38 cellular contexts compared by ENCODE assay signal in genomic region chr12:57366315-57366714, GRCh38.
"Had no signal": no experiment of that assay in that cellular context is flagged by ENCODE, and none has a peak within 500 bp of the region (broad histone marks: within the 10 kb centered on the region; RNA-seq: fewer than 3 reads in every experiment).

No MANE protein-coding gene starts in this region.

- H3K27ac ChIP-seq: adrenal gland, ascending aorta, brain microvascular endothelial cell, breast epithelium, cardiac muscle cell had no signal

- H3K4me1 Mint-ChIP-seq: activated naive CD4-positive, alpha-beta T cell treated with anti-CD3 and anti-CD28 coated beads, Interleukin-2, amount 10 ng/mL, durations not matched to agents 7 days and 5 days; activated naive CD8-positive, alpha-beta T cell treated with anti-CD3 and anti-CD28 coated beads for 36 hours; activated T-helper 17 cell treated with anti-CD3 and anti-CD28 coated beads, Interleukin-2, amount 50 U/mL, for 72 hours; brain had no signal

- H3K27me3 Mint-ChIP-seq: activated naive CD4-positive, alpha-beta T cell treated with anti-CD3 and anti-CD28 coated beads, Interleukin-2, amount 10 ng/mL, durations not matched to agents 7 days and 5 days; activated naive CD4-positive, alpha-beta T cell treated with anti-CD3 and anti-CD28 coated beads, Interleukin-2, amount 50 U/mL, for 24 hours; activated naive CD8-positive, alpha-beta T cell; activated naive CD8-positive, alpha-beta T cell treated with anti-CD3 and anti-CD28 coated beads for 36 hours; activated naive CD8-positive, alpha-beta T cell treated with anti-CD3 and anti-CD28 coated beads, Interleukin-2, amount 10 ng/mL, durations not matched to agents 7 days and 5 days; activated naive CD8-positive, alpha-beta T cell treated with anti-CD3 and anti-CD28 coated beads, Interleukin-2, amount 50 U/mL, for 24 hours; activated T-cell treated with anti-CD3 and anti-CD28 coated beads, Interleukin-2, amount 50 U/mL, for 24 hours; activated T-helper 17 cell treated with anti-CD3 and anti-CD28 coated beads, Interleukin-2, amount 50 U/mL, for 72 hours; brain; central memory CD8-positive, alpha-beta T cell had no signal

- H3K4me1 ChIP-seq: breast epithelium had no signal

- H3K36me3 ChIP-seq: adrenal gland, ascending aorta, brain microvascular endothelial cell, breast epithelium, cardiac muscle cell had no signal

- DNase-seq: activated effector memory CD4-positive, alpha-beta T cell treated with anti-CD3 and anti-CD28 coated beads, Interleukin-2, amount 50 U/mL, for 16 hours; activated effector memory CD4-positive, alpha-beta T cell treated with Interleukin-2 at 50 U/mL for 16 hours; activated gamma-delta T cell; activated gamma-delta T cell treated with Interleukin-2 at 50 U/mL for 16 hours; activated naive CD4-positive, alpha-beta T cell; activated naive CD4-positive, alpha-beta T cell treated with anti-CD3 and anti-CD28 coated beads for 36 hours; activated naive CD4-positive, alpha-beta T cell treated with anti-CD3 and anti-CD28 coated beads, Interleukin-2, amount 10 ng/mL, durations not matched to agents 7 days and 5 days; activated naive CD4-positive, alpha-beta T cell treated with anti-CD3 and anti-CD28 coated beads, Interleukin-2, amount 50 U/mL, for 16 hours; activated naive CD4-positive, alpha-beta T cell treated with Interleukin-2 at 50 U/mL for 16 hours; activated naive CD8-positive, alpha-beta T cell treated with anti-CD3 and anti-CD28 coated beads for 36 hours; activated naive CD8-positive, alpha-beta T cell treated with anti-CD3 and anti-CD28 coated beads, Interleukin-2, amount 10 ng/mL, durations not matched to agents 7 days and 5 days; activated naive CD8-positive, alpha-beta T cell treated with anti-CD3 and anti-CD28 coated beads, Interleukin-2, amount 50 U/mL, for 24 hours; activated T-cell treated with anti-CD3 and anti-CD28 coated beads, Interleukin-2, amount 50 U/mL, for 1 hour; activated T-cell treated with anti-CD3 and anti-CD28 coated beads, Interleukin-2, amount 50 U/mL, for 24 hours; activated T-cell treated with anti-CD3 and anti-CD28 coated beads, Interleukin-2, amount 50 U/mL, for 4 hours; activated T-cell treated with anti-CD3 and anti-CD28 coated beads, Interleukin-2, amount 50 U/mL, for 48 hours; activated T-cell treated with anti-CD3 and anti-CD28 coated beads, Interleukin-2, amount 50 U/mL, for 72 hours; adrenal gland; amniotic stem cell; amygdala; anterior cingulate cortex; aorta; body of pancreas; brain microvascular endothelial cell; caudate nucleus; central memory CD4-positive, alpha-beta T cell; cerebellar nuclear complex had no signal

- H3K9me3 Mint-ChIP-seq: activated naive CD4-positive, alpha-beta T cell treated with anti-CD3 and anti-CD28 coated beads, Interleukin-2, amount 50 U/mL, for 24 hours; central memory CD8-positive, alpha-beta T cell had no signal

- H3K27ac Mint-ChIP-seq: activated naive CD4-positive, alpha-beta T cell treated with anti-CD3 and anti-CD28 coated beads for 36 hours; activated naive CD4-positive, alpha-beta T cell treated with anti-CD3 and anti-CD28 coated beads, Interleukin-2, amount 10 ng/mL, durations not matched to agents 7 days and 5 days; activated naive CD4-positive, alpha-beta T cell treated with anti-CD3 and anti-CD28 coated beads, Interleukin-2, amount 50 U/mL, for 24 hours; activated naive CD4-positive, alpha-beta T cell treated with anti-CD3 and anti-CD28 coated beads, Interleukin-2, amount 50 U/mL, for 72 hours; activated naive CD8-positive, alpha-beta T cell; activated naive CD8-positive, alpha-beta T cell treated with anti-CD3 and anti-CD28 coated beads for 36 hours; activated naive CD8-positive, alpha-beta T cell treated with anti-CD3 and anti-CD28 coated beads, Interleukin-2, amount 10 ng/mL, durations not matched to agents 7 days and 5 days; activated naive CD8-positive, alpha-beta T cell treated with anti-CD3 and anti-CD28 coated beads, Interleukin-2, amount 50 U/mL, for 24 hours; activated T-cell treated with anti-CD3 and anti-CD28 coated beads, Interleukin-2, amount 50 U/mL, for 24 hours; activated T-cell treated with anti-CD3 and anti-CD28 coated beads, Interleukin-2, amount 50 U/mL, for 72 hours; activated T-helper 1 cell treated with anti-CD3 and anti-CD28 coated beads, Interleukin-12 subunit alpha, Interleukin-12 subunit beta, Interleukin-2, Interleukin-4 antibody, amounts not matched to agents 30 ng/mL and 10 ng/mL and 1 ng/mL, durations not matched to agents 14 hours and 24 hours and 36 hours; activated T-helper 2 cell treated with anti-CD3 and anti-CD28 coated beads, Interferon-gamma antibody, Interleukin-2, Interleukin-4, amounts not matched to agents 10 μg/mL and 5 μg/mL and 100 μg/mL, durations not matched to agents 14 hours and 24 hours and 36 hours; brain had no signal

- H3K4me3 Mint-ChIP-seq: activated naive CD4-positive, alpha-beta T cell treated with anti-CD3 and anti-CD28 coated beads for 36 hours; activated naive CD4-positive, alpha-beta T cell treated with anti-CD3 and anti-CD28 coated beads, Interleukin-2, amount 10 ng/mL, durations not matched to agents 7 days and 5 days; activated naive CD4-positive, alpha-beta T cell treated with anti-CD3 and anti-CD28 coated beads, Interleukin-2, amount 50 U/mL, for 24 hours; activated naive CD8-positive, alpha-beta T cell; activated naive CD8-positive, alpha-beta T cell treated with anti-CD3 and anti-CD28 coated beads for 36 hours; activated naive CD8-positive, alpha-beta T cell treated with anti-CD3 and anti-CD28 coated beads, Interleukin-2, amount 10 ng/mL, durations not matched to agents 7 days and 5 days; activated naive CD8-positive, alpha-beta T cell treated with anti-CD3 and anti-CD28 coated beads, Interleukin-2, amount 50 U/mL, for 24 hours; activated T-cell treated with anti-CD3 and anti-CD28 coated beads, Interleukin-2, amount 50 U/mL, for 24 hours; activated T-cell treated with anti-CD3 and anti-CD28 coated beads, Interleukin-2, amount 50 U/mL, for 4 hours; activated T-cell treated with anti-CD3 and anti-CD28 coated beads, Interleukin-2, amount 50 U/mL, for 72 hours; activated T-helper 1 cell treated with anti-CD3 and anti-CD28 coated beads, Interleukin-12 subunit alpha, Interleukin-12 subunit beta, Interleukin-2, Interleukin-4 antibody, amounts not matched to agents 30 ng/mL and 10 ng/mL and 1 ng/mL, durations not matched to agents 14 hours and 24 hours and 36 hours; activated T-helper 17 cell treated with anti-CD3 and anti-CD28 coated beads, Interleukin-2, amount 50 U/mL, for 72 hours; brain; central memory CD8-positive, alpha-beta T cell had no signal

- H3K4me3 ChIP-seq: adrenal gland, ascending aorta, body of pancreas, breast epithelium, cardiac muscle cell had no signal

- ATAC-seq: activated naive CD4-positive, alpha-beta T cell treated with anti-CD3 and anti-CD28 coated beads, Interleukin-2, amount 50 U/mL, for 72 hours; activated naive CD8-positive, alpha-beta T cell treated with anti-CD3 and anti-CD28 coated beads, Interleukin-2, amount 50 U/mL, for 24 hours; activated T-cell treated with anti-CD3 and anti-CD28 coated beads, Interleukin-2, amount 50 U/mL, for 4 hours; activated T-cell treated with anti-CD3 and anti-CD28 coated beads, Interleukin-2, amount 50 U/mL, for 72 hours; activated T-helper 17 cell treated with anti-CD3 and anti-CD28 coated beads, Interleukin-2, amount 50 U/mL, for 72 hours; body of pancreas had no signal

- H3K9me3 ChIP-seq: adrenal gland, body of pancreas had no signal
